In genomic region chr11:113305440-113306336, GRCh38 we compare ENCODE assay signal across 1 cellular context.
TF ChIP-seq lines count a peak whose summit lies in the region.

No MANE protein-coding gene starts in this region.

TF ChIP-seq in K562, 482 proteins besides CTCF, POLR2A, EP300 and RAD21 (continued from another document):
- TF ChIP-seq FOXO4 (CRISPR knock-in tag; IDR thresholded peaks at IDR 0.05) = no peak
- no peak for TF ChIP-seq LARP7 (IDR thresholded peaks at IDR 0.05)
- TF ChIP-seq ZNF830 (CRISPR knock-in tag; IDR thresholded peaks at IDR 0.05) = no peak
- TF ChIP-seq NR2F6 (CRISPR knock-in tag; IDR thresholded peaks at IDR 0.05) = no peak
- no peak for TF ChIP-seq ZNF121 (CRISPR knock-in tag; conservative IDR thresholded peaks at IDR 0.05)
- no peak for TF ChIP-seq SAP30 (IDR thresholded peaks at IDR 0.05; ENCODE audit: borderline replicate concordance, insufficient read depth, low read depth, low read length, poor library complexity, severe bottlenecking)
- no peak for TF ChIP-seq CREBBP (IDR thresholded peaks at IDR 0.05; ENCODE audit: low read depth, low read length)
- TF ChIP-seq, protein P1, sequence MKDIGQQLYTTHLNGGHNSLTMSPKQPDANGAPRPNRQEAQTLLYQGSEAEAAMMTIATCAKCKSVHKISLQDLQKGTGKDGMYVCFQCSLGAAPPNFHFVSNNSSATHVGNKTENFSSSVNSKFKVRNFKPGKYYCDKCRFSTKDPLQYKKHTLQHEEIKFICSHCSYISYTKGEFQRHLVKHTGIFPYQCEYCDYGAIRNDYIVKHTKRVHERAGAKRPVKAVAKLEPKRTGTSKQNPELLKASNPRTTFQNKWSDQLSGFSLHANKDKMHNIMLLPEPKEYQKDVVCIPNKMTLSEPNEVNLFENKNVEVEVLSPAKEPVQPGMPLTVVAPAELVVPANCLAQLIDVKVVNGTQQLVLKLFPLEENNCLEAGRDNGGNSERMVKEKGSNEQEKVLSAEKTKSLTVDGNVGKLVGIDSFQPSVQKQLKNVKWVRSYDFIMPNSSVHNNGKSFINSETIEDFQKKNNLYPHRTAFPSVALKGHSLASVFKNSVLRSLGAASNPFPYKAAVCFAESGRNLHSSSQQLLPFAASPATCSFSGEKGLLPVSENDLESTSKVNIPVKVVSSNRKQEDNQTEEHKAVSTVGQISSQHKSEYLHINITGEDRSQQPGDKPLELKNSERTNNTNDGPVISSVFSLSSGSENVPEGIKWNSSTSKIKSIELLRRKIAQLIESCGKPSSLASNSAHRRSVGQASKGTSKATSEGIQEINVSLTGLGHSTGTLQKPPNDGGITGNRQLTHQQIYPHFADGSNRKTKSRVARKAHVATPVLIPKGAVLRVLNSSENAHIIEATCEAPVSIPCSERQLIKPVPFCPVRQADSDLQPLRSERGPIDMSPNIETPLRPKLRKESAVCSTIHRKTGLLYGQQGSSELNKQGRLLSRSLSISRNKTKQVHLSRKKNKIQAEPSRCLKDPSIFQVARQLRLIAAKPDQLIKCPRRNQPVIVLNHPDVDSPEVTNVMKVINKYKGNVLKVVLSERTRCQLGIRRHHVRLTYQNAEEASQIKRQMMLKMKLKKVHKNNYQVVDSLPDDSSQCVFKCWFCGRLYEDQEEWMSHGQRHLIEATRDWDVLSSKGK (CRISPR knock-in tag; IDR thresholded peaks at IDR 0.05) = no peak
- no peak for TF ChIP-seq DACH1 (IDR thresholded peaks at IDR 0.05; ENCODE audit: partially characterized antibody)
- peak; percentile 89 for TF ChIP-seq DEAF1 (CRISPR knock-in tag; IDR thresholded peaks at IDR 0.05)
- TF ChIP-seq HDAC1 (IDR thresholded peaks at IDR 0.05) = no peak
- TF ChIP-seq TFAP4 (CRISPR knock-in tag; IDR thresholded peaks at IDR 0.05; ENCODE audit: borderline replicate concordance) = peak; percentile 52; the same call in 1 of the 2 replicates
- TF ChIP-seq ZKSCAN1 (IDR thresholded peaks at IDR 0.05; ENCODE audit: low read depth, low read length) = peak; percentile 91
- TF ChIP-seq PHF20 (IDR thresholded peaks at IDR 0.05; ENCODE audit: partially characterized antibody) = no peak
- no peak for TF ChIP-seq FOXK2 (conservative IDR thresholded peaks at IDR 0.05 in 1 of 2, IDR thresholded peaks at IDR 0.05 in 1 of 2; ENCODE audit: low read depth in 2 of 2)
- TF ChIP-seq SP1 (CRISPR knock-in tag; IDR thresholded peaks at IDR 0.05) = no peak
- no peak for TF ChIP-seq RHOXF2B (CRISPR knock-in tag; conservative IDR thresholded peaks at IDR 0.05)
- peak; percentile 32; the same call in 1 of the 2 replicates for TF ChIP-seq RB1 (IDR thresholded peaks at IDR 0.05; ENCODE audit: low read depth)
- TF ChIP-seq ZKSCAN3 (CRISPR knock-in tag; IDR thresholded peaks at IDR 0.05) = no peak
- TF ChIP-seq FOXK1 (CRISPR knock-in tag; IDR thresholded peaks at IDR 0.05; ENCODE audit: borderline replicate concordance) = no peak
- no peak for TF ChIP-seq HMG20B (CRISPR knock-in tag; IDR thresholded peaks at IDR 0.05)
- no peak for TF ChIP-seq HDAC6 (IDR thresholded peaks at IDR 0.05; ENCODE audit: low read depth, low read length)
TF ChIP-seq in K562: peak in this region for 7.
